In the genomic region with DNA sequence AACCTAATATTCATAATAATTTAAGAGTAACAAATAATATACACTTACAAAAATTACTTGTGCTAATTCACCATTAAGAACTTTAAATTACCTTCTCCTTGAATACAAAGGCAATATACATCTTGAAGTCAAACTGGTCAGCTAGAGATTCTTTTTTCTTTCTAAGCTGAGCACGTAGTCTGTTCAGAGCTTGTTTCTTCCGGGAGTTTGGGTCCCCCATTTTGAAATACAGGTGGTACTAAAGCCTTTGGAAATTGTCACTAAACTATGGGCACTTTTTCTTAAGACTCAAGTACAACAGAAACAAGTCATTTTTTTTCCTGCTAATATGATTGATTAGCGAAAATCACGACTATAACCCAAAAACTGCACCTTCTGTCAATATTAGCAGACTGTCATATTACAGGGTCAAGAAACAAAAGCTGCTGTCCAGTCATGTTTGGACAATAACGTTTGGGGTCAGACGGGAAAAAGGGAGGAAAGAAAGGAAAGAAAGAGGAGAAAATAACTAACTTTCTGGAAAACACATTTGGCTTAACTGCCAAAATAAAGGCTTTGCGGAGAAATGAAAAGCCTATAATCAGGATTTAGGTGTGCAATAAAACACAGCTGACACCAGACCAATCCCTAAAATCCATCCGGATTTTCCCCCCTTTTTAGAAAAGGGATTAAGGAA, we compare ENCODE assay signal across 8 cellular contexts. TPM values are rescaled to one million over a fixed set of nuclear protein-coding genes. Genes with fewer than 3 reads are reported as not detected.
DNase-seq lines count a peak whose midpoint lies in the region; ATAC-seq and TF ChIP-seq lines count a peak whose summit lies in the region.

No MANE protein-coding gene starts in this region.

- H3K4me1 Mint-ChIP-seq in progenitor cell of endocrine pancreas (ENCODE audit: low read depth), result peaks cover 33% of the 10 kb centered on the region

- H3K27ac Mint-ChIP-seq in progenitor cell of endocrine pancreas, result peak overlapping the region; percentile 100

- no peaks in the 10 kb centered on the region for H3K9me3 ChIP-seq in Peyer's patch

- no peaks in the 10 kb centered on the region for H3K9me3 Mint-ChIP-seq in progenitor cell of endocrine pancreas (ENCODE audit: low read depth)

- peak overlapping the region; percentile 99 for H3K4me3 ChIP-seq in GM08714 (ENCODE audit: low read length)
- peak overlapping the region; percentile 75 to 91 (median 85) for H3K4me3 ChIP-seq in Peyer's patch

- peaks cover 0 to 29% (median 0%) of the 10 kb centered on the region in 3 donors for H3K36me3 ChIP-seq in Peyer's patch

- H3K36me3 Mint-ChIP-seq in progenitor cell of endocrine pancreas (ENCODE audit: insufficient read depth), result peaks cover 33% of the 10 kb centered on the region

- TF ChIP-seq POLR2A in Peyer's patch (IDR thresholded peaks at IDR 0.05), result no peak

- H3K27me3 ChIP-seq in Peyer's patch, result no peaks in the 10 kb centered on the region

- TF ChIP-seq CTCF in Peyer's patch (IDR thresholded peaks at IDR 0.05) (no peak), progenitor cell of endocrine pancreas (IDR thresholded peaks at IDR 0.05; ENCODE audit: unreplicated experiment) (no peak)

- no peaks in the 10 kb centered on the region for H3K27me3 Mint-ChIP-seq in progenitor cell of endocrine pancreas

- H3K27ac ChIP-seq in Peyer's patch (peak overlapping the region; percentile 4 to 100 (median 98)), epithelial cell of prostate (peak overlapping the region; percentile 94)

- ATAC-seq in GM18870 (IDR thresholded peaks at IDR 0.05; ENCODE audit: unreplicated experiment) (no peak), GM18861 (IDR thresholded peaks at IDR 0.05; ENCODE audit: unreplicated experiment) (no peak)

- H3K4me1 ChIP-seq in Peyer's patch, result peaks cover 0 to 36% (median 21%) of the 10 kb centered on the region in 4 donors

- no peak for DNase-seq in Peyer's patch
- no peak for DNase-seq in epithelial cell of prostate (ENCODE audit: low read depth, low spot score)
- no peak for DNase-seq in progenitor cell of endocrine pancreas (ENCODE audit: low spot score, unreplicated experiment)
- DNase-seq in activated gamma-delta T cell treated with Interleukin-2 at 50 U/mL for 16 hours, result no peak
- no peak for DNase-seq in NCI-H1930 (lab: John Stamatoyannopoulos, UW)

- H3K4me3 Mint-ChIP-seq in progenitor cell of endocrine pancreas (ENCODE audit: low read depth), result peak overlapping the region; percentile 99

RNA-seq across cellular contexts. Expression of a gene that starts 0.4 kb away (rescaled TPM):
- total RNA-seq in Peyer's patch (10 to 100 TPM; 48.7 to 74.8 (median 59.4) TPM), progenitor cell of endocrine pancreas (88.6 and 90.0 TPM in 2 replicates)

RNA-seq across cellular contexts. Expression of a gene that starts 51.7 kb away (rescaled TPM):
- 10 to 100 TPM in 2 of 4 donors, 1 to 10 TPM in 2; 5.2 to 23.1 (median 9.1) TPM for total RNA-seq in Peyer's patch
- total RNA-seq in progenitor cell of endocrine pancreas, result 42.3 and 45.9 TPM in 2 replicates

RNA-seq across cellular contexts. Expression of a gene that starts 51.9 kb away (rescaled TPM):
- total RNA-seq in Peyer's patch (100 to 1,000 TPM in 3 of 4 donors, 10 to 100 TPM in 1; 69.3 to 403 (median 279) TPM), progenitor cell of endocrine pancreas (65.6 and 69.8 TPM in 2 replicates)

RNA-seq across cellular contexts. Expression of a gene that starts 56.1 kb away (rescaled TPM):
- total RNA-seq in Peyer's patch (10 to 100 TPM in 3 of 4 donors, 1 to 10 TPM in 1; 8.2 to 24.8 (median 16.3) TPM), progenitor cell of endocrine pancreas (65.4 and 69.2 TPM in 2 replicates)
